21 cellular contexts compared by ENCODE assay signal in the genomic region with DNA sequence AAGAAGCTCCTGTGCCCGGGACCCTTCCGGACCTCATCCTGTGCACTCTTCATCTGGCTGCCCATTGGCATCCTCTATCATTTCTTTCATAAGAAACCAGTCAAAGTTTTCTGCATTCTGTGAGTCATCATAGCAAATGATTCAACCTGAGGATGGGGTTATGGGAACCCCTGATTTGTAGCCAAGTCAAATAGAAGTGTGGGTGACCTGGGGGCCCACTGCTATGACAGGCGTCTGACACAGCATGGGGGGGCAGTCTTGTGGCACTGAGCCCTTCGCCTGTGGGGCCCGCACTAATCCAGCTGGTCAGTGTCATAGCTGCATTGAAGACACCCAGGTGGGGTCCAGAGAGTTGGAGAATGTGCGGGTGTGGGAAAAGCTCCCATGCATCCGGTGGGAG.
A peak's percentile ranks its signal among the peaks of the same experiment; 100 is the strongest.
DNase-seq lines count a peak whose midpoint lies in the region; ATAC-seq and TF ChIP-seq lines count a peak whose summit lies in the region.
"Had no signal": no experiment of that assay in that cellular context is flagged by ENCODE, and none has a peak within 500 bp of the region (broad histone marks: within the 10 kb centered on the region; RNA-seq: fewer than 3 reads in every experiment).

No MANE protein-coding gene starts in this region.

- intact Hi-C loops in activated CD4-positive, alpha-beta T cell treated with anti-CD3 and anti-CD28 coated beads for 36 hours (cut with DNase I, micrococcal nuclease): no loop called here
- intact Hi-C loops in psoas muscle (cut with DNase I): no loop called here

- H3K9me3 Mint-ChIP-seq in activated CD4-positive, alpha-beta T cell treated with anti-CD3 and anti-CD28 coated beads for 36 hours (ENCODE audit: low read depth): no peaks in the 10 kb centered on the region
- H3K9me3 Mint-ChIP-seq in activated CD4-positive, alpha-beta T cell treated with anti-CD3 and anti-CD28 coated beads, Interleukin-2, amount 10 ng/mL, durations not matched to agents 7 days and 5 days: no peaks in the 10 kb centered on the region
- no peaks in the 10 kb centered on the region for H3K9me3 Mint-ChIP-seq in stimulated activated naive CD8-positive, alpha-beta T cell treated with anti-CD3 and anti-CD28 coated beads, Interleukin-15, amount 100 ng/mL, for 72 hours
- H3K9me3 Mint-ChIP-seq: activated naive CD4-positive, alpha-beta T cell treated with anti-CD3 and anti-CD28 coated beads, Interleukin-2, amount 50 U/mL, for 24 hours; effector memory CD8-positive, alpha-beta T cell; neural crest cell had no signal

- peak; percentile 95 for ATAC-seq in activated CD4-positive, alpha-beta T cell treated with anti-CD3 and anti-CD28 coated beads for 36 hours
- peak; percentile 54 for ATAC-seq in stimulated activated naive CD8-positive, alpha-beta T cell treated with anti-CD3 and anti-CD28 coated beads, Interleukin-15, amount 100 ng/mL, for 72 hours
- ATAC-seq in psoas muscle: no peak
- ATAC-seq: effector memory CD8-positive, alpha-beta T cell; GM12878; lower lobe of right lung; upper lobe of right lung had no signal

- peak; percentile 65 for DNase-seq in activated CD4-positive, alpha-beta T cell treated with anti-CD3 and anti-CD28 coated beads for 36 hours
- DNase-seq in activated CD4-positive, alpha-beta T cell treated with anti-CD3 and anti-CD28 coated beads, Interleukin-2, amount 10 ng/mL, durations not matched to agents 7 days and 5 days: no peak
- peak; percentile 18 to 33 for DNase-seq in stimulated activated CD4-positive, alpha-beta T cell treated with anti-CD3 and anti-CD28 coated beads, Interleukin-15, amount 100 ng/mL, for 48 hours (ENCODE audit: low read depth in 2 of 2)
- DNase-seq in stimulated activated CD4-positive, alpha-beta T cell treated with anti-CD3 and anti-CD28 coated beads, Interleukin-12 subunit alpha, Interleukin-12 subunit beta, amount 100 ng/mL, for 4 hours: no peak
- DNase-seq in brain microvascular endothelial cell (peak; percentile 32), psoas muscle (no peak), ACHN (no peak)
- DNase-seq in stimulated activated naive CD8-positive, alpha-beta T cell treated with anti-CD3 and anti-CD28 coated beads, Interleukin-15, amount 100 ng/mL, for 72 hours: no peak
- DNase-seq: 8988T; effector memory CD8-positive, alpha-beta T cell; HFFc6; kidney; lower lobe of right lung; NCI-H1694 treated with DMSO at 0.1 percent for 48 hours; NCI-H526 treated with DMSO at 0.1 percent for 48 hours; upper lobe of right lung had no signal

- H3K4me1 Mint-ChIP-seq in activated CD4-positive, alpha-beta T cell treated with anti-CD3 and anti-CD28 coated beads for 36 hours: peaks cover 13% of the 10 kb centered on the region
- no peaks in the 10 kb centered on the region for H3K4me1 Mint-ChIP-seq in activated CD4-positive, alpha-beta T cell treated with anti-CD3 and anti-CD28 coated beads, Interleukin-2, amount 10 ng/mL, durations not matched to agents 7 days and 5 days
- H3K4me1 Mint-ChIP-seq in stimulated activated naive CD8-positive, alpha-beta T cell treated with anti-CD3 and anti-CD28 coated beads, Interleukin-15, amount 100 ng/mL, for 72 hours: peaks cover 8% of the 10 kb centered on the region

- POLR2A ChIA-PET in activated CD4-positive, alpha-beta T cell treated with anti-CD3 and anti-CD28 coated beads for 36 hours (lab: Charles Lee): no interaction called here
- POLR2A ChIA-PET in activated CD4-positive, alpha-beta T cell treated with anti-CD3 and anti-CD28 coated beads, Interleukin-2, amount 10 ng/mL, durations not matched to agents 7 days and 5 days (lab: Charles Lee): no interaction called here

- no peak overlapping the region for H3K4me3 Mint-ChIP-seq in activated CD4-positive, alpha-beta T cell treated with anti-CD3 and anti-CD28 coated beads for 36 hours
- H3K4me3 Mint-ChIP-seq in activated CD4-positive, alpha-beta T cell treated with anti-CD3 and anti-CD28 coated beads, Interleukin-2, amount 10 ng/mL, durations not matched to agents 7 days and 5 days: no peak overlapping the region
- H3K4me3 Mint-ChIP-seq in stimulated activated naive CD8-positive, alpha-beta T cell treated with anti-CD3 and anti-CD28 coated beads, Interleukin-15, amount 100 ng/mL, for 72 hours: no peak overlapping the region
- H3K4me3 Mint-ChIP-seq: activated naive CD4-positive, alpha-beta T cell treated with anti-CD3 and anti-CD28 coated beads, Interleukin-2, amount 50 U/mL, for 24 hours; effector memory CD8-positive, alpha-beta T cell; HFFc6; neural crest cell had no signal

- no peak overlapping the region for H3K27ac Mint-ChIP-seq in activated CD4-positive, alpha-beta T cell treated with anti-CD3 and anti-CD28 coated beads for 36 hours
- H3K27ac Mint-ChIP-seq in activated CD4-positive, alpha-beta T cell treated with anti-CD3 and anti-CD28 coated beads, Interleukin-2, amount 10 ng/mL, durations not matched to agents 7 days and 5 days: no peak overlapping the region
- peak overlapping the region in 1 of 2 donors; percentile 40 for H3K27ac Mint-ChIP-seq in stimulated activated naive CD8-positive, alpha-beta T cell treated with anti-CD3 and anti-CD28 coated beads, Interleukin-15, amount 100 ng/mL, for 72 hours
- H3K27ac Mint-ChIP-seq: activated naive CD4-positive, alpha-beta T cell treated with anti-CD3 and anti-CD28 coated beads, Interleukin-2, amount 50 U/mL, for 24 hours; effector memory CD8-positive, alpha-beta T cell; HFFc6; progenitor cell of endocrine pancreas had no signal

- WGBS in psoas muscle, 3 donors: 90 to 97% (median 95%) methylated on average over 7 of the region's 7 CpGs

- H3K36me3 ChIP-seq in brain microvascular endothelial cell (replicated peaks) (no peaks in the 10 kb centered on the region), psoas muscle (ENCODE audit: insufficient read depth in 1 of 2, low read depth in 1 of 2) (no peaks in the 10 kb centered on the region)
- H3K36me3 ChIP-seq: lower lobe of right lung, upper lobe of right lung had no signal

- no peaks in the 10 kb centered on the region for H3K9me3 ChIP-seq in psoas muscle
- H3K9me3 ChIP-seq: lower lobe of right lung, upper lobe of right lung had no signal

- no peaks in the 10 kb centered on the region for H3K27me3 Mint-ChIP-seq in activated CD4-positive, alpha-beta T cell treated with anti-CD3 and anti-CD28 coated beads for 36 hours
- peaks cover 5% of the 10 kb centered on the region for H3K27me3 Mint-ChIP-seq in activated CD4-positive, alpha-beta T cell treated with anti-CD3 and anti-CD28 coated beads, Interleukin-2, amount 10 ng/mL, durations not matched to agents 7 days and 5 days
- no peaks in the 10 kb centered on the region for H3K27me3 Mint-ChIP-seq in stimulated activated naive CD8-positive, alpha-beta T cell treated with anti-CD3 and anti-CD28 coated beads, Interleukin-15, amount 100 ng/mL, for 72 hours
- H3K27me3 Mint-ChIP-seq: activated naive CD4-positive, alpha-beta T cell treated with anti-CD3 and anti-CD28 coated beads, Interleukin-2, amount 50 U/mL, for 24 hours had no signal

- H3K27me3 ChIP-seq in brain microvascular endothelial cell (replicated peaks) (no peaks in the 10 kb centered on the region), psoas muscle (ENCODE audit: insufficient read depth in 3 of 3, low read length in 2 of 3) (peaks cover 0 to 8% (median 3%) of the 10 kb centered on the region in 3 donors)
- H3K27me3 ChIP-seq: upper lobe of right lung had no signal

- H3K4me3 ChIP-seq in brain microvascular endothelial cell (ENCODE audit: low read depth, low read length): no peak overlapping the region
- no peak overlapping the region for H3K4me3 ChIP-seq in psoas muscle
- H3K4me3 ChIP-seq: GM12878, lower lobe of right lung, upper lobe of right lung had no signal

- no peak for TF ChIP-seq CTCF in brain microvascular endothelial cell (IDR thresholded peaks at IDR 0.05; ENCODE audit: low read depth, low read length, missing control alignments)
- no peak for TF ChIP-seq CTCF in psoas muscle (IDR thresholded peaks at IDR 0.05)

- H3K27ac ChIP-seq in brain microvascular endothelial cell (no peak overlapping the region), psoas muscle (no peak overlapping the region)
- H3K27ac ChIP-seq: KMS-11, lower lobe of right lung, upper lobe of right lung had no signal

- H3K36me3 Mint-ChIP-seq in activated CD4-positive, alpha-beta T cell treated with anti-CD3 and anti-CD28 coated beads for 36 hours (ENCODE audit: low read depth): no peaks in the 10 kb centered on the region
- peaks cover 3% of the 10 kb centered on the region for H3K36me3 Mint-ChIP-seq in activated CD4-positive, alpha-beta T cell treated with anti-CD3 and anti-CD28 coated beads, Interleukin-2, amount 10 ng/mL, durations not matched to agents 7 days and 5 days (ENCODE audit: low read depth)
- H3K36me3 Mint-ChIP-seq: activated naive CD4-positive, alpha-beta T cell treated with anti-CD3 and anti-CD28 coated beads, Interleukin-2, amount 50 U/mL, for 24 hours had no signal

- CTCF ChIA-PET in activated CD4-positive, alpha-beta T cell treated with anti-CD3 and anti-CD28 coated beads for 36 hours (lab: Charles Lee): no interaction called here
- CTCF ChIA-PET in activated CD4-positive, alpha-beta T cell treated with anti-CD3 and anti-CD28 coated beads, Interleukin-2, amount 10 ng/mL, durations not matched to agents 7 days and 5 days (lab: Charles Lee): interaction anchor here (1.0 to 1.2 kb wide), 2 partner anchors 11 to 13 kb away, joined by 3 to 6 read pairs; no protein-coding TSS in a partner anchor

- no peaks in the 10 kb centered on the region for H3K4me1 ChIP-seq in psoas muscle
- H3K4me1 ChIP-seq: lower lobe of right lung, upper lobe of right lung had no signal

- in situ Hi-C loops in brain microvascular endothelial cell (cut with HindIII; ENCODE audit: low pct_ligation_motif_present, low sequenced_read_pairs): no loop called here
- in situ Hi-C loops in ACHN (cut with HindIII; ENCODE audit: low pct_ligation_motif_present, low pct_unique_long_range_greater_than_20kb, low sequenced_read_pairs): no loop called here

Comparison
In these comparisons a context has a peak if more than half of its experiments do, and no peak if none do; other contexts are left out.
1. DNase-seq: peak in activated CD4-positive, alpha-beta T cell treated with anti-CD3 and anti-CD28 coated beads for 36 hours (single experiment), stimulated activated CD4-positive, alpha-beta T cell treated with anti-CD3 and anti-CD28 coated beads, Interleukin-15, amount 100 ng/mL, for 48 hours (2 of 2) and brain microvascular endothelial cell (single experiment); none in activated CD4-positive, alpha-beta T cell treated with anti-CD3 and anti-CD28 coated beads, Interleukin-2, amount 10 ng/mL, durations not matched to agents 7 days and 5 days (single experiment), stimulated activated CD4-positive, alpha-beta T cell treated with anti-CD3 and anti-CD28 coated beads, Interleukin-12 subunit alpha, Interleukin-12 subunit beta, amount 100 ng/mL, for 4 hours (single experiment), stimulated activated naive CD8-positive, alpha-beta T cell treated with anti-CD3 and anti-CD28 coated beads, Interleukin-15, amount 100 ng/mL, for 72 hours (0 of 2), psoas muscle (0 of 2) and ACHN (single experiment).
2. ATAC-seq: peak in activated CD4-positive, alpha-beta T cell treated with anti-CD3 and anti-CD28 coated beads for 36 hours (single experiment) and stimulated activated naive CD8-positive, alpha-beta T cell treated with anti-CD3 and anti-CD28 coated beads, Interleukin-15, amount 100 ng/mL, for 72 hours (single experiment); none in psoas muscle (0 of 4).